8 cellular contexts compared by ENCODE assay signal in genomic region chr7:128868624-128869137, GRCh38. TPM values are rescaled to one million over a fixed set of nuclear protein-coding genes. Genes with fewer than 3 reads are reported as not detected.
DNase-seq lines count a peak whose midpoint lies in the region; ATAC-seq lines count a peak whose summit lies in the region.
"Had no signal": no experiment of that assay in that cellular context is flagged by ENCODE, and none has a peak within 500 bp of the region (broad histone marks: within the 10 kb centered on the region; RNA-seq: fewer than 3 reads in every experiment).

No MANE protein-coding gene starts in this region.

- H3K4me3 ChIP-seq in HUES64 (ENCODE audit: low read length) (peak overlapping the region; percentile 72), iPS-18c (ENCODE audit: insufficient read depth, low read depth, low read length) (peak overlapping the region; percentile 71; the same call in 1 of the 2 replicates)

- no peak overlapping the region for H3K27ac Mint-ChIP-seq in activated T-helper 1 cell treated with anti-CD3 and anti-CD28 coated beads, Interleukin-12 subunit alpha, Interleukin-12 subunit beta, Interleukin-2, Interleukin-4 antibody, amounts not matched to agents 30 ng/mL and 10 ng/mL and 1 ng/mL, durations not matched to agents 14 hours and 24 hours and 36 hours
- no peak overlapping the region for H3K27ac Mint-ChIP-seq in stimulated activated effector memory CD8-positive, alpha-beta T cell treated with anti-CD3 and anti-CD28 coated beads, Interleukin-12 subunit alpha, Interleukin-12 subunit beta, amount 100 ng/mL, for 72 hours

- H3K4me3 Mint-ChIP-seq in activated T-helper 1 cell treated with anti-CD3 and anti-CD28 coated beads, Interleukin-12 subunit alpha, Interleukin-12 subunit beta, Interleukin-2, Interleukin-4 antibody, amounts not matched to agents 30 ng/mL and 10 ng/mL and 1 ng/mL, durations not matched to agents 14 hours and 24 hours and 36 hours, result peak overlapping the region; percentile 1
- peak overlapping the region; percentile 68 for H3K4me3 Mint-ChIP-seq in stimulated activated effector memory CD8-positive, alpha-beta T cell treated with anti-CD3 and anti-CD28 coated beads, Interleukin-12 subunit alpha, Interleukin-12 subunit beta, amount 100 ng/mL, for 72 hours

- peaks cover 4% of the 10 kb centered on the region; the same call in 1 of the 2 replicates for H3K36me3 ChIP-seq in HUES64 (ENCODE audit: insufficient read depth, low read length)

- H3K4me1 ChIP-seq in HUES64 (ENCODE audit: insufficient read depth, low read length), result peaks cover 8% of the 10 kb centered on the region; the same call in 1 of the 2 replicates

- no peak overlapping the region for H3K27ac ChIP-seq in HUES64 (ENCODE audit: low read depth, low read length)

- no peak for ATAC-seq in stimulated activated effector memory CD8-positive, alpha-beta T cell treated with anti-CD3 and anti-CD28 coated beads, Interleukin-12 subunit alpha, Interleukin-12 subunit beta, amount 100 ng/mL, for 72 hours
- no peak for ATAC-seq in GM18517 (IDR thresholded peaks at IDR 0.05; ENCODE audit: unreplicated experiment)
- ATAC-seq in HG02623 (IDR thresholded peaks at IDR 0.05; ENCODE audit: unreplicated experiment), result no peak

- no peaks in the 10 kb centered on the region for H3K9me3 ChIP-seq in HUES64 (ENCODE audit: insufficient read depth, low read depth, low read length)
- H3K9me3 ChIP-seq in iPS-18c (ENCODE audit: control insufficient read depth, insufficient read depth, low read length), result no peaks in the 10 kb centered on the region

- peaks cover 19% of the 10 kb centered on the region for H3K27me3 Mint-ChIP-seq in activated T-helper 1 cell treated with anti-CD3 and anti-CD28 coated beads, Interleukin-12 subunit alpha, Interleukin-12 subunit beta, Interleukin-2, Interleukin-4 antibody, amounts not matched to agents 30 ng/mL and 10 ng/mL and 1 ng/mL, durations not matched to agents 14 hours and 24 hours and 36 hours (ENCODE audit: insufficient read depth)

- peak overlapping the region; percentile 70; the same call in 1 of the 2 replicates for H3K9ac ChIP-seq in HUES64 (ENCODE audit: low read depth, low read length)

- H3K27me3 ChIP-seq in HUES64 (ENCODE audit: insufficient read depth, low read length), result peaks cover 56% of the 10 kb centered on the region

- H3K9me3 Mint-ChIP-seq in activated T-helper 1 cell treated with anti-CD3 and anti-CD28 coated beads, Interleukin-12 subunit alpha, Interleukin-12 subunit beta, Interleukin-2, Interleukin-4 antibody, amounts not matched to agents 30 ng/mL and 10 ng/mL and 1 ng/mL, durations not matched to agents 14 hours and 24 hours and 36 hours, result no peaks in the 10 kb centered on the region
- H3K9me3 Mint-ChIP-seq in stimulated activated effector memory CD8-positive, alpha-beta T cell treated with anti-CD3 and anti-CD28 coated beads, Interleukin-12 subunit alpha, Interleukin-12 subunit beta, amount 100 ng/mL, for 72 hours, result no peaks in the 10 kb centered on the region

- 30% methylated on average over 13 of the region's 13 CpGs for WGBS in HUES64

- H3K4me1 Mint-ChIP-seq in activated T-helper 1 cell treated with anti-CD3 and anti-CD28 coated beads, Interleukin-12 subunit alpha, Interleukin-12 subunit beta, Interleukin-2, Interleukin-4 antibody, amounts not matched to agents 30 ng/mL and 10 ng/mL and 1 ng/mL, durations not matched to agents 14 hours and 24 hours and 36 hours (ENCODE audit: low read depth), result peaks cover 9% of the 10 kb centered on the region
- H3K4me1 Mint-ChIP-seq in stimulated activated effector memory CD8-positive, alpha-beta T cell treated with anti-CD3 and anti-CD28 coated beads, Interleukin-12 subunit alpha, Interleukin-12 subunit beta, amount 100 ng/mL, for 72 hours, result peaks cover 23% of the 10 kb centered on the region

- DNase-seq in activated T-helper 1 cell treated with anti-CD3 and anti-CD28 coated beads, Interleukin-12 subunit alpha, Interleukin-12 subunit beta, Interleukin-2, Interleukin-4 antibody, amounts not matched to agents 30 ng/mL and 10 ng/mL and 1 ng/mL, durations not matched to agents 14 hours and 24 hours and 36 hours (ENCODE audit: low spot score), result no peak
- DNase-seq in stimulated activated effector memory CD8-positive, alpha-beta T cell treated with anti-CD3 and anti-CD28 coated beads, Interleukin-12 subunit alpha, Interleukin-12 subunit beta, amount 100 ng/mL, for 72 hours (ENCODE audit: low spot score in 2 of 2), result no peak
- no peak for DNase-seq in posterior cingulate gyrus
- DNase-seq: amniotic stem cell had no signal

- intact Hi-C loops in activated T-helper 1 cell treated with anti-CD3 and anti-CD28 coated beads, Interleukin-12 subunit alpha, Interleukin-12 subunit beta, Interleukin-2, Interleukin-4 antibody, amounts not matched to agents 30 ng/mL and 10 ng/mL and 1 ng/mL, durations not matched to agents 14 hours and 24 hours and 36 hours (cut with micrococcal nuclease), result no loop called here
- intact Hi-C loops in posterior cingulate gyrus (cut with DNase I), result loop anchor here (10.0 kb wide), 1 partner anchor 334 kb away; no protein-coding TSS in a partner anchor

- peaks cover 26% of the 10 kb centered on the region for H3K36me3 Mint-ChIP-seq in activated T-helper 1 cell treated with anti-CD3 and anti-CD28 coated beads, Interleukin-12 subunit alpha, Interleukin-12 subunit beta, Interleukin-2, Interleukin-4 antibody, amounts not matched to agents 30 ng/mL and 10 ng/mL and 1 ng/mL, durations not matched to agents 14 hours and 24 hours and 36 hours (ENCODE audit: low read depth)
- peaks cover 18% of the 10 kb centered on the region for H3K36me3 Mint-ChIP-seq in stimulated activated effector memory CD8-positive, alpha-beta T cell treated with anti-CD3 and anti-CD28 coated beads, Interleukin-12 subunit alpha, Interleukin-12 subunit beta, amount 100 ng/mL, for 72 hours

RNA-seq across cellular contexts. Expression of gene ATP6V1F, which starts 6.0 kb away (rescaled TPM):
- polyA plus RNA-seq in HUES64 (2013, experiment 1 of 2), result 86.3 TPM
- 114 TPM for polyA plus RNA-seq in HUES64 (2013, experiment 2 of 2)
- total RNA-seq in activated T-helper 1 cell treated with anti-CD3 and anti-CD28 coated beads, Interleukin-12 subunit alpha, Interleukin-12 subunit beta, Interleukin-2, Interleukin-4 antibody, amounts not matched to agents 30 ng/mL and 10 ng/mL and 1 ng/mL, durations not matched to agents 14 hours and 24 hours and 36 hours, result 131 and 134 TPM in 2 replicates

RNA-seq across cellular contexts. Expression of gene FLNC, which starts 38.5 kb away (rescaled TPM):
- 13.6 TPM for polyA plus RNA-seq in HUES64 (2013, experiment 1 of 2)
- 13.6 TPM for polyA plus RNA-seq in HUES64 (2013, experiment 2 of 2)
- total RNA-seq in activated T-helper 1 cell treated with anti-CD3 and anti-CD28 coated beads, Interleukin-12 subunit alpha, Interleukin-12 subunit beta, Interleukin-2, Interleukin-4 antibody, amounts not matched to agents 30 ng/mL and 10 ng/mL and 1 ng/mL, durations not matched to agents 14 hours and 24 hours and 36 hours, result 0.03 and 0.07 TPM in 2 replicates

RNA-seq across cellular contexts. Expression of gene KCP, which starts 41.8 kb away (rescaled TPM):
- 3.8 TPM for polyA plus RNA-seq in HUES64 (2013, experiment 1 of 2)
- polyA plus RNA-seq in HUES64 (2013, experiment 2 of 2), result 4.2 TPM
- not detected in 2 replicates for total RNA-seq in activated T-helper 1 cell treated with anti-CD3 and anti-CD28 coated beads, Interleukin-12 subunit alpha, Interleukin-12 subunit beta, Interleukin-2, Interleukin-4 antibody, amounts not matched to agents 30 ng/mL and 10 ng/mL and 1 ng/mL, durations not matched to agents 14 hours and 24 hours and 36 hours
